19 cellular contexts compared by ENCODE assay signal in genomic region chr1:203276408-203276807, GRCh38. TPM values are rescaled to one million over a fixed set of nuclear protein-coding genes. Genes with fewer than 3 reads are reported as not detected.
DNase-seq lines count a peak whose midpoint lies in the region; ATAC-seq and TF ChIP-seq lines count a peak whose summit lies in the region.
"Had no signal": no experiment of that assay in that cellular context is flagged by ENCODE, and none has a peak within 500 bp of the region (broad histone marks: within the 10 kb centered on the region; RNA-seq: fewer than 3 reads in every experiment).

No MANE protein-coding gene starts in this region.

- no peak overlapping the region for H3K4me3 Mint-ChIP-seq in neural progenitor cell

- TF ChIP-seq CTCF in OCI-LY1 (IDR thresholded peaks at IDR 0.05; ENCODE audit: low read length) (no peak), esophagus muscularis mucosa (IDR thresholded peaks at IDR 0.05) (no peak), gastrocnemius medialis (IDR thresholded peaks at IDR 0.05 in 4 of 5, conservative IDR thresholded peaks at IDR 0.05 in 1 of 5) (no peak), neural progenitor cell (IDR thresholded peaks at IDR 0.05) (no peak)

- DNase-seq in esophagus muscularis mucosa (ENCODE audit: extremely low spot score) (no peak), gastrocnemius medialis (no peak), MG63 (no peak), occipital lobe (lab: John Stamatoyannopoulos, UW) (no peak), neural progenitor cell (ENCODE audit: low spot score) (no peak), KG1 (lab: John Stamatoyannopoulos, UW) (no peak)
- DNase-seq: DMS79; NCI-H1436; NCI-H226; right lobe of liver; stimulated activated CD4-positive, alpha-beta T cell treated with anti-CD3 and anti-CD28 coated beads, Interleukin-4, amount 100 ng/mL, for 24 hours had no signal

- H3K9me3 ChIP-seq in BLaER1 (no peaks in the 10 kb centered on the region), OCI-LY1 (ENCODE audit: low read length) (no peaks in the 10 kb centered on the region), esophagus muscularis mucosa (no peaks in the 10 kb centered on the region), gastrocnemius medialis (no peaks in the 10 kb centered on the region), MG63 (no peaks in the 10 kb centered on the region), neural progenitor cell (ENCODE audit: low read depth) (no peaks in the 10 kb centered on the region)
- H3K9me3 ChIP-seq: right lobe of liver had no signal

- TF ChIP-seq EP300 in esophagus muscularis mucosa (IDR thresholded peaks at IDR 0.05), result no peak

- peaks cover 52% of the 10 kb centered on the region for H3K4me1 Mint-ChIP-seq in neural progenitor cell

- no peaks in the 10 kb centered on the region for H3K9me3 Mint-ChIP-seq in neural progenitor cell

- peaks cover 5% of the 10 kb centered on the region for H3K27me3 Mint-ChIP-seq in neural progenitor cell (ENCODE audit: insufficient read depth, low read depth)

- H3F3A ChIP-seq in OCI-LY1 (ENCODE audit: insufficient read depth, low read length), result no peaks in the 10 kb centered on the region
- peaks cover 4% of the 10 kb centered on the region for H3F3A ChIP-seq in neural progenitor cell (ENCODE audit: low read depth)

- H3K4me1 ChIP-seq in BLaER1 (peaks cover 100% of the 10 kb centered on the region), OCI-LY1 (ENCODE audit: insufficient read depth, low read length, severe bottlenecking) (peaks cover 98% of the 10 kb centered on the region), esophagus muscularis mucosa (peaks cover 88 to 95% (median 92%) of the 10 kb centered on the region in 4 donors), gastrocnemius medialis (peaks cover 75 to 84% of the 10 kb centered on the region in 2 donors), neural progenitor cell (peaks cover 30% of the 10 kb centered on the region)

- H3K4me3 ChIP-seq in BLaER1, result no peak overlapping the region
- H3K4me3 ChIP-seq in OCI-LY1 (ENCODE audit: low read depth, low read length, poor library complexity, severe bottlenecking), result peak overlapping the region; percentile 18
- H3K4me3 ChIP-seq in esophagus muscularis mucosa, result no peak overlapping the region
- no peak overlapping the region for H3K4me3 ChIP-seq in gastrocnemius medialis
- no peak overlapping the region for H3K4me3 ChIP-seq in MG63
- no peak overlapping the region for H3K4me3 ChIP-seq in neural progenitor cell
- H3K4me3 ChIP-seq: right lobe of liver had no signal

- H3K9me2 ChIP-seq in OCI-LY1 (ENCODE audit: low read depth, low read length), result no peaks in the 10 kb centered on the region

- no peaks in the 10 kb centered on the region for H3K79me2 ChIP-seq in OCI-LY1 (ENCODE audit: insufficient read depth, low read length)
- no peaks in the 10 kb centered on the region for H3K79me2 ChIP-seq in neural progenitor cell (ENCODE audit: low read depth)

- ATAC-seq in gastrocnemius medialis, result no peak
- ATAC-seq: HCT116, right lobe of liver, SK-N-SH treated with all-trans-retinoic acid at 6 μM for 48 hours had no signal

- intact Hi-C loops in esophagus muscularis mucosa (cut with DNase I), result no loop called here
- intact Hi-C loops in gastrocnemius medialis (cut with DNase I; ENCODE audit: low total_unique reads), result loop anchor here (5.0 to 10.0 kb wide), 4 partner anchors 281 to 1392 kb away; partner anchors contain the start of genes ATP2B4, SHISA4, ZBED6 and ZC3H11A

- H3K27ac Mint-ChIP-seq in neural progenitor cell, result no peak overlapping the region

- no peaks in the 10 kb centered on the region for H3K36me3 ChIP-seq in BLaER1
- no peaks in the 10 kb centered on the region for H3K36me3 ChIP-seq in OCI-LY1 (ENCODE audit: insufficient read depth, low read length)
- H3K36me3 ChIP-seq in esophagus muscularis mucosa, result no peaks in the 10 kb centered on the region
- H3K36me3 ChIP-seq in gastrocnemius medialis, result no peaks in the 10 kb centered on the region
- no peaks in the 10 kb centered on the region for H3K36me3 ChIP-seq in MG63
- no peaks in the 10 kb centered on the region for H3K36me3 ChIP-seq in neural progenitor cell
- H3K36me3 ChIP-seq: right lobe of liver had no signal

- H4K20me1 ChIP-seq in BLaER1 (no peaks in the 10 kb centered on the region), OCI-LY1 (ENCODE audit: insufficient read depth, low read length) (no peaks in the 10 kb centered on the region), neural progenitor cell (ENCODE audit: low read depth) (no peaks in the 10 kb centered on the region)

- in situ Hi-C loops in gastrocnemius medialis (cut with MboI; ENCODE audit: low sequenced_read_pairs in 4 of 4), result loop anchor here in 2 of 4 donors (10.0 kb wide), 1 partner anchor 208 kb away; no protein-coding TSS in a partner anchor

- 84% methylated on average over 5 of the region's 5 CpGs for WGBS in esophagus muscularis mucosa

- no peaks in the 10 kb centered on the region for H3K36me3 Mint-ChIP-seq in neural progenitor cell

- H2AFZ ChIP-seq in OCI-LY1 (ENCODE audit: low read length) (no peak overlapping the region), neural progenitor cell (replicated peaks) (no peak overlapping the region)

- H3K27me3 ChIP-seq in BLaER1, result no peaks in the 10 kb centered on the region
- H3K27me3 ChIP-seq in OCI-LY1 (ENCODE audit: insufficient read depth, low read length), result no peaks in the 10 kb centered on the region
- no peaks in the 10 kb centered on the region for H3K27me3 ChIP-seq in esophagus muscularis mucosa
- H3K27me3 ChIP-seq in gastrocnemius medialis, result no peaks in the 10 kb centered on the region
- H3K27me3 ChIP-seq in MG63, result no peaks in the 10 kb centered on the region
- H3K27me3 ChIP-seq in neural progenitor cell, result peaks cover 12% of the 10 kb centered on the region
- H3K27me3 ChIP-seq: right lobe of liver had no signal

- H3K27ac ChIP-seq in BLaER1 (peak overlapping the region; percentile 83; the same call in 1 of the 2 replicates), OCI-LY1 (ENCODE audit: low read depth, low read length, poor library complexity, severe bottlenecking) (peak overlapping the region; percentile 98), esophagus muscularis mucosa (replicated peaks in 1 of 4) (peak overlapping the region; percentile 93 to 98 (median 95)), gastrocnemius medialis (peak overlapping the region; percentile 92 to 96 (median 94)), neural progenitor cell (no peak overlapping the region)
- H3K27ac ChIP-seq: HL-60, right lobe of liver, VCaP had no signal

- TF ChIP-seq POLR2A in esophagus muscularis mucosa (IDR thresholded peaks at IDR 0.05; ENCODE audit: low read depth) (no peak), gastrocnemius medialis (IDR thresholded peaks at IDR 0.05) (no peak)

- H3K9ac ChIP-seq in BLaER1, result peak overlapping the region; percentile 76; the same call in 1 of the 2 replicates
- H3K9ac ChIP-seq in OCI-LY1 (ENCODE audit: low read length), result peak overlapping the region; percentile 68
- no peak overlapping the region for H3K9ac ChIP-seq in neural progenitor cell
- H3K9ac ChIP-seq: KMS-11 had no signal

- peak overlapping the region; percentile 95 for H3K4me2 ChIP-seq in BLaER1
- H3K4me2 ChIP-seq in OCI-LY1 (ENCODE audit: low read length), result peak overlapping the region; percentile 76
- no peak overlapping the region for H3K4me2 ChIP-seq in neural progenitor cell

RNA-seq across cellular contexts. Expression of gene BTG2, which starts 28.9 kb away (rescaled TPM):
- total RNA-seq in esophagus muscularis mucosa (100 to 1,000 TPM in 3 of 4 donors, 10 to 100 TPM in 1; 67.7 to 656 (median 159) TPM), gastrocnemius medialis (100 to 1,000 TPM in 1 of 4 donors, 10 to 100 TPM in 3; 48.0 to 286 (median 74.9) TPM), occipital lobe (13.9 TPM), neural progenitor cell (ENCODE audit: low replicate concordance) (26.5 and 47.6 TPM in 2 replicates)
- 0.10 and 2.0 TPM in 2 replicates for total RNA-seq in MG63 (2014; rRNA removed; shearing (Covaris generic); ENCODE audit: low replicate concordance)

RNA-seq across cellular contexts. Expression of gene CHIT1, which starts 46.9 kb away (rescaled TPM):
- total RNA-seq in esophagus muscularis mucosa (under 1 TPM in 3 of 4 donors, not detected in 1; 0.11 to 0.26 (median 0.17) TPM), gastrocnemius medialis (under 1 TPM in 1 of 4 donors, not detected in 3; 0.20 TPM), occipital lobe (not detected), neural progenitor cell (ENCODE audit: low replicate concordance) (0.03 and 0.11 TPM in 2 replicates)
- total RNA-seq in MG63 (2014; rRNA removed; shearing (Covaris generic); ENCODE audit: low replicate concordance), result not detected in 2 replicates
- total RNA-seq: kidney epithelial cell had no signal
